8 cellular contexts compared by ENCODE assay signal in genomic region chr20:18287915-18288747, GRCh38. TPM values are rescaled to one million over a fixed set of nuclear protein-coding genes. Genes with fewer than 3 reads are reported as not detected.
DNase-seq lines count a peak whose midpoint lies in the region; ATAC-seq and TF ChIP-seq lines count a peak whose summit lies in the region.

Gene ZNF133 (plus strand): TSS chr20:18288527. CDS start chr20:18305687, 17,160 bp downstream.

- peak within 1 kb of the TSS; percentile 99 for H3K14ac ChIP-seq in IMR-90 (replicated peaks; ENCODE audit: low read depth, low read length)

- H3K4me2 ChIP-seq in IMR-90 (ENCODE audit: low read depth, low read length) (peak within 1 kb of the TSS; percentile 90), OCI-LY7 (ENCODE audit: low read length) (peak within 1 kb of the TSS; percentile 80)

- H3K27me3 ChIP-seq in IMR-90 (ENCODE audit: control insufficient read depth, insufficient read depth, low read length), result no peaks in the 10 kb centered on the region

- peak within 1 kb of the TSS; percentile 37 for H2AK5ac ChIP-seq in IMR-90 (ENCODE audit: low read depth, low read length)

- peaks cover 2% of the 10 kb centered on the region; the same call in 1 of the 2 replicates for H3K4me1 ChIP-seq in IMR-90 (ENCODE audit: control insufficient read depth, insufficient read depth, low read length)
- H3K4me1 ChIP-seq in OCI-LY7 (ENCODE audit: insufficient read depth, low read length, poor library complexity, severe bottlenecking), result peaks cover 17% of the 10 kb centered on the region
- peaks cover 9% of the 10 kb centered on the region for H3K4me1 ChIP-seq in mucosa of descending colon (ENCODE audit: low read depth)

- H3K27ac ChIP-seq in IMR-90 (ENCODE audit: insufficient read depth, low read length), result peak within 1 kb of the TSS; percentile 97
- H3K27ac ChIP-seq in OCI-LY7 (ENCODE audit: low read depth, low read length, poor library complexity, severe bottlenecking), result peak within 1 kb of the TSS; percentile 52
- peak within 1 kb of the TSS; percentile 91 for H3K27ac ChIP-seq in epithelial cell of prostate

- H2BK20ac ChIP-seq in IMR-90 (ENCODE audit: low read depth, low read length), result peak within 1 kb of the TSS; percentile 94

- H3K9me1 ChIP-seq in IMR-90 (ENCODE audit: insufficient read depth, low read length), result peaks cover 9% of the 10 kb centered on the region; the same call in 1 of the 2 replicates

- POLR2A ChIA-PET in IMR-90 (lab: Charles Lee; ENCODE audit: unreplicated experiment), result no interaction called here
- POLR2A ChIA-PET in OCI-LY7 (lab: Charles Lee), result interaction anchor here (0.6 to 1.3 kb wide), 8 partner anchors 9 to 1372 kb away, joined by 3 to 7 read pairs (median 4); partner anchors contain the start of genes KAT14 and PET117

- dilution Hi-C loops in IMR-90 (cut with HindIII; ENCODE audit: low sequenced_read_pairs, unreplicated experiment), result no loop called here

- peak within 1 kb of the TSS; percentile 97 for H4K5ac ChIP-seq in IMR-90 (ENCODE audit: low read depth, low read length)

- DNase-seq in DMS153 treated with DMSO at 0.1 percent for 48 hours (lab: John Stamatoyannopoulos, UW; ENCODE audit: unreplicated experiment), result peak; percentile 94
- peak; percentile 89 for DNase-seq in IMR-90
- DNase-seq in OCI-LY7 (ENCODE audit: low spot score), result peak; percentile 93
- DNase-seq in activated T-cell treated with anti-CD3 and anti-CD28 coated beads for 4 hours, result peak; percentile 99
- DNase-seq in epithelial cell of prostate (ENCODE audit: low read depth, low spot score), result peak; percentile 81
- peak; percentile 97 to 100 (median 99) for DNase-seq in mucosa of descending colon
- peak; percentile 94 for DNase-seq in stimulated activated CD8-positive, alpha-beta memory T cell treated with anti-CD3 and anti-CD28 coated beads, Interleukin-4, amount 100 ng/mL, for 1 hour (ENCODE audit: low read depth in 2 of 2, low spot score in 1 of 2)

- BruUV-seq in IMR-90 (replicated peaks; lab: Mats Ljungman, UMichigan), result no TSS peak
- BruUV-seq in OCI-LY7 (replicated peaks; lab: Mats Ljungman, UMichigan), result no TSS peak

- peak; percentile 73 for TF ChIP-seq POLR2A in IMR-90 (IDR thresholded peaks at IDR 0.05; ENCODE audit: low read depth, low read length)

- H2AFZ ChIP-seq in IMR-90 (replicated peaks; ENCODE audit: low read length, poor library complexity) (peak within 1 kb of the TSS; percentile 98), OCI-LY7 (ENCODE audit: low read length) (peak within 1 kb of the TSS; percentile 99)

- peaks cover 13% of the 10 kb centered on the region for H3K36me3 ChIP-seq in IMR-90 (ENCODE audit: control insufficient read depth, insufficient read depth, low read length)
- H3K36me3 ChIP-seq in OCI-LY7 (ENCODE audit: insufficient read depth, low read length), result no peaks in the 10 kb centered on the region
- no peaks in the 10 kb centered on the region for H3K36me3 ChIP-seq in mucosa of descending colon (ENCODE audit: low read depth)

- peaks cover 7% of the 10 kb centered on the region; the same call in 1 of the 2 replicates for H4K20me1 ChIP-seq in IMR-90 (ENCODE audit: insufficient read depth, low read length)
- H4K20me1 ChIP-seq in OCI-LY7 (ENCODE audit: insufficient read depth, low read length), result no peaks in the 10 kb centered on the region

- peak within 1 kb of the TSS; percentile 98 for H3K9ac ChIP-seq in IMR-90 (ENCODE audit: low read depth, low read length)

- peak within 1 kb of the TSS; percentile 93 for H2BK5ac ChIP-seq in IMR-90 (ENCODE audit: low read depth, low read length, poor library complexity, severe bottlenecking)

- peaks cover 9% of the 10 kb centered on the region for H3K9me3 ChIP-seq in IMR-90 (ENCODE audit: control insufficient read depth, insufficient read depth, low read length)
- peaks cover 18% of the 10 kb centered on the region for H3K9me3 ChIP-seq in OCI-LY7 (ENCODE audit: low read length)
- peaks cover 13% of the 10 kb centered on the region for H3K9me3 ChIP-seq in mucosa of descending colon

- H4K8ac ChIP-seq in IMR-90 (ENCODE audit: low read depth in 2 of 2, low read length in 2 of 2), result peak within 1 kb of the TSS; percentile 73 to 100

- H2AK9ac ChIP-seq in IMR-90 (replicated peaks; ENCODE audit: low read depth, low read length, poor library complexity), result peak within 1 kb of the TSS; percentile 87

- H3K23ac ChIP-seq in IMR-90 (ENCODE audit: low read depth, low read length), result peak within 1 kb of the TSS; percentile 98

- peak within 1 kb of the TSS; percentile 96 for H3K18ac ChIP-seq in IMR-90 (ENCODE audit: low read depth, low read length)

- H3K79me2 ChIP-seq in OCI-LY7 (ENCODE audit: insufficient read depth, low read depth, low read length), result no peaks in the 10 kb centered on the region

- no peak for TF ChIP-seq RAD21 in IMR-90 (IDR thresholded peaks at IDR 0.05; ENCODE audit: low read length)

- H2BK15ac ChIP-seq in IMR-90 (ENCODE audit: low read depth, low read length), result peak within 1 kb of the TSS; percentile 94; the same call in 1 of the 3 replicates

- peak; percentile 98 for ATAC-seq in GM21529 (IDR thresholded peaks at IDR 0.05; ENCODE audit: unreplicated experiment)
- peak; percentile 97 for ATAC-seq in IMR-90 (ENCODE audit: low read depth)
- peak; percentile 98 for ATAC-seq in mucosa of descending colon

- CTCF ChIA-PET in IMR-90 (lab: Yijun Ruan, JAX), result interaction anchor here (0.9 kb wide), 1 partner anchor 176 kb away, joined by 3 read pairs; no protein-coding TSS in a partner anchor
- CTCF ChIA-PET in OCI-LY7 (lab: Charles Lee; ENCODE audit: unreplicated experiment), result interaction anchor here (1.0 kb wide), 1 partner anchor 19 kb away, joined by 5 read pairs; no protein-coding TSS in a partner anchor

- H3K79me1 ChIP-seq in IMR-90 (ENCODE audit: low read depth in 1 of 2, low read length in 2 of 2), result peaks cover 42 to 45% of the 10 kb centered on the region in 2 experiments

- H3K56ac ChIP-seq in IMR-90 (ENCODE audit: extremely low read depth, insufficient read depth, low read length), result peak within 1 kb of the TSS; percentile 99

- H3K4me3 ChIP-seq in IMR-90 (ENCODE audit: insufficient read depth, low read depth, low read length), result peak within 1 kb of the TSS; percentile 80
- H3K4me3 ChIP-seq in OCI-LY7 (ENCODE audit: low read depth, low read length, poor library complexity, severe bottlenecking), result peak within 1 kb of the TSS; percentile 90
- peak within 1 kb of the TSS; percentile 41 for H3K4me3 ChIP-seq in mucosa of descending colon

- no peak for TF ChIP-seq CTCF in IMR-90 (conservative IDR thresholded peaks at IDR 0.05; ENCODE audit: low read depth, low read length)
- TF ChIP-seq CTCF in OCI-LY7 (conservative IDR thresholded peaks at IDR 0.05; ENCODE audit: low read length), result peak; percentile 58; the same call in 1 of the 2 replicates
- no peak for TF ChIP-seq CTCF in mucosa of descending colon (IDR thresholded peaks at IDR 0.05)

- WGBS in IMR-90 (ENCODE audit: extremely low coverage in 2 of 2, insufficient read length in 1 of 2), 2 experiments, result 0% methylated on average over 16 of the region's 63 CpGs; no CpG with 5 or more reads in 1 of the 2 experiments

- peak within 1 kb of the TSS; percentile 99 for H2BK120ac ChIP-seq in IMR-90 (ENCODE audit: low read depth, low read length)

- in situ Hi-C loops in IMR-90 (cut with MboI; ENCODE audit: low sequenced_read_pairs), result no loop called here

- peak within 1 kb of the TSS; percentile 98 for H3K4ac ChIP-seq in IMR-90 (ENCODE audit: low read depth, low read length)

- intact Hi-C loops in IMR-90 (cut with micrococcal nuclease), result no loop called here
- intact Hi-C loops in OCI-LY7 (cut with micrococcal nuclease; ENCODE audit: unreplicated experiment), result loop anchor here (5.0 to 10.0 kb wide), 2 partner anchors 151 to 177 kb away; partner anchors contain the start of genes DZANK1, KAT14, PET117 and POLR3F
- intact Hi-C loops in mucosa of descending colon (cut with DNase I, micrococcal nuclease), result no loop called here

- no peaks in the 10 kb centered on the region for H3K9me2 ChIP-seq in OCI-LY7 (ENCODE audit: insufficient read depth, low read length)

- H4K91ac ChIP-seq in IMR-90 (ENCODE audit: insufficient read depth, low read depth, low read length), result peak within 1 kb of the TSS; percentile 98

TF ChIP-seq in IMR-90, 13 proteins besides CTCF, POLR2A, EP300 and RAD21:
- TF ChIP-seq MAZ (IDR thresholded peaks at IDR 0.05; ENCODE audit: borderline replicate concordance, low read depth, low read length) (peak; percentile 98), MXI1 (IDR thresholded peaks at IDR 0.05; ENCODE audit: borderline replicate concordance, low read depth, low read length) (peak; percentile 41; the same call in 1 of the 2 replicates), ELK1 (IDR thresholded peaks at IDR 0.05; ENCODE audit: borderline replicate concordance, low read depth, low read length) (no peak)

RNA-seq across cellular contexts. Expression of gene ZNF133, which starts in this region (rescaled TPM):
- total RNA-seq in IMR-90 (2012; rRNA removed) (25.6 and 33.5 TPM in 2 replicates), OCI-LY7 (2022) (6.5 and 9.1 TPM in 2 replicates), mucosa of descending colon (10 to 100 TPM in 2 of 3 donors, 1 to 10 TPM in 1; 6.1 to 14.3 (median 11.8) TPM)
- 17.2 and 18.3 TPM in 2 replicates for polyA plus RNA-seq in IMR-90 (2012; rRNA removed)
- 7.6 and 9.3 TPM in 2 replicates for polyA plus RNA-seq in IMR-90 (2012; cell fraction: cytosol; rRNA removed)
- 60.3 and 87.5 TPM in 2 replicates for polyA plus RNA-seq in IMR-90 (2012; cell fraction: nucleus; rRNA removed; ENCODE audit: low replicate concordance)
- total RNA-seq in OCI-LY7 (2014; rRNA removed; shearing (Covaris generic)), result 5.9 and 11.1 TPM in 2 replicates

Comparison
In these comparisons a context has a peak if more than half of its experiments do, and no peak if none do; other contexts are left out.
1. Peak in every context shown above with its lines: DNase-seq, ATAC-seq, H3K4me3 ChIP-seq and H3K27ac ChIP-seq.